ENCODE assay signal across 8 cellular contexts in genomic region chr1:207050428-207050767, GRCh38. TPM values are rescaled to one million over a fixed set of nuclear protein-coding genes. Genes with fewer than 3 reads are reported as not detected.
A peak's percentile ranks its signal among the peaks of the same experiment; 100 is the strongest.
DNase-seq lines count a peak whose midpoint lies in the region; ATAC-seq and TF ChIP-seq lines count a peak whose summit lies in the region.

No MANE protein-coding gene starts in this region.

- no peak for TF ChIP-seq EP300 in sigmoid colon (IDR thresholded peaks at IDR 0.05)

- H3K9me3 Mint-ChIP-seq in activated CD4-positive, alpha-beta memory T cell treated with anti-CD3 and anti-CD28 coated beads, Interleukin-2, amount 10 ng/mL, durations not matched to agents 7 days and 5 days, result no peaks in the 10 kb centered on the region

- intact Hi-C loops in sigmoid colon (cut with DNase I), result loop anchor here (1.0 to 5.0 kb wide), 4 partner anchors 28 to 907 kb away; partner anchors contain the start of genes CD46 and DYRK3

- no peak for ATAC-seq in HG03280 (IDR thresholded peaks at IDR 0.05; ENCODE audit: unreplicated experiment)

- POLR2A ChIA-PET in activated CD4-positive, alpha-beta memory T cell treated with anti-CD3 and anti-CD28 coated beads, Interleukin-2, amount 10 ng/mL, durations not matched to agents 7 days and 5 days (lab: Charles Lee), result interaction anchor here (0.7 to 1.3 kb wide), 5 partner anchors 10 to 271 kb away, joined by 3 to 5 read pairs (median 3); partner anchors contain the start of gene CD55

- TF ChIP-seq POLR2A in sigmoid colon (IDR thresholded peaks at IDR 0.05), result no peak

- peak; percentile 44 for DNase-seq in NCI-H2171 treated with DMSO at 0.1 percent for 48 hours (lab: John Stamatoyannopoulos, UW)
- no peak for DNase-seq in NCI-H2171 (lab: John Stamatoyannopoulos, UW)
- DNase-seq in activated CD4-positive, alpha-beta memory T cell treated with anti-CD3 and anti-CD28 coated beads, Interleukin-2, amount 10 ng/mL, durations not matched to agents 7 days and 5 days, result no peak
- DNase-seq in foreskin fibroblast, result no peak
- no peak for DNase-seq in sigmoid colon
- no peak for DNase-seq in NCI-H446 treated with DMSO at 0.1 percent for 48 hours (lab: John Stamatoyannopoulos, UW)
- no peak for DNase-seq in NCI-H1417 treated with DMSO at 0.1 percent for 48 hours (lab: John Stamatoyannopoulos, UW)

- peak overlapping the region; percentile 92 to 98 for H3K4me3 ChIP-seq in foreskin fibroblast (ENCODE audit: low read depth in 1 of 2, low read length in 2 of 2)
- peak overlapping the region; percentile 76 to 92 (median 90) for H3K4me3 ChIP-seq in sigmoid colon

- H3K4me3 Mint-ChIP-seq in activated CD4-positive, alpha-beta memory T cell treated with anti-CD3 and anti-CD28 coated beads, Interleukin-2, amount 10 ng/mL, durations not matched to agents 7 days and 5 days, result peak overlapping the region; percentile 98

- H3K27ac ChIP-seq in sigmoid colon, result peak overlapping the region; percentile 86 to 95 (median 90)

- H3K27me3 ChIP-seq in sigmoid colon, result no peaks in the 10 kb centered on the region

- peaks cover 42% of the 10 kb centered on the region for H3K36me3 Mint-ChIP-seq in activated CD4-positive, alpha-beta memory T cell treated with anti-CD3 and anti-CD28 coated beads, Interleukin-2, amount 10 ng/mL, durations not matched to agents 7 days and 5 days (ENCODE audit: low read depth)

- H3K4me1 Mint-ChIP-seq in activated CD4-positive, alpha-beta memory T cell treated with anti-CD3 and anti-CD28 coated beads, Interleukin-2, amount 10 ng/mL, durations not matched to agents 7 days and 5 days, result peaks cover 69% of the 10 kb centered on the region

- no peaks in the 10 kb centered on the region for H3K9me3 ChIP-seq in sigmoid colon

- TF ChIP-seq CTCF in foreskin fibroblast (IDR thresholded peaks at IDR 0.05; ENCODE audit: low read depth, low read length) (no peak), sigmoid colon (IDR thresholded peaks at IDR 0.05) (peak in 1 of 4 experiments; percentile 5)

- CTCF ChIA-PET in activated CD4-positive, alpha-beta memory T cell treated with anti-CD3 and anti-CD28 coated beads, Interleukin-2, amount 10 ng/mL, durations not matched to agents 7 days and 5 days (lab: Charles Lee), result interaction anchor here (0.5 to 2.6 kb wide), 19 partner anchors 10 to 415 kb away, joined by 3 to 23 read pairs (median 4); partner anchors contain the start of genes C1orf116, CD55, DYRK3 and FCMR

- peak overlapping the region; percentile 80 for H3K27ac Mint-ChIP-seq in activated CD4-positive, alpha-beta memory T cell treated with anti-CD3 and anti-CD28 coated beads, Interleukin-2, amount 10 ng/mL, durations not matched to agents 7 days and 5 days

- peaks cover 0 to 58% (median 52%) of the 10 kb centered on the region in 4 donors for H3K4me1 ChIP-seq in sigmoid colon

- 1% methylated on average over 11 of the region's 11 CpGs for WGBS in sigmoid colon, 2 donors

- H3K36me3 ChIP-seq in sigmoid colon, result peaks cover 7 to 28% (median 9%) of the 10 kb centered on the region in 4 donors

- H3K27me3 Mint-ChIP-seq in activated CD4-positive, alpha-beta memory T cell treated with anti-CD3 and anti-CD28 coated beads, Interleukin-2, amount 10 ng/mL, durations not matched to agents 7 days and 5 days, result peaks cover 12% of the 10 kb centered on the region

RNA-seq across cellular contexts. Expression of gene YOD1, which starts 0.6 kb away (rescaled TPM):
- total RNA-seq in activated CD4-positive, alpha-beta memory T cell treated with anti-CD3 and anti-CD28 coated beads, Interleukin-2, amount 10 ng/mL, durations not matched to agents 7 days and 5 days, result 1 to 10 TPM; 9.1 to 9.4 TPM
- 1 to 10 TPM; 5.2 to 7.8 (median 7.3) TPM for total RNA-seq in sigmoid colon
- 1 to 10 TPM; 1.2 to 3.2 (median 2.5) TPM for polyA plus RNA-seq in sigmoid colon

RNA-seq across cellular contexts. Expression of gene PFKFB2, which starts 2.7 kb away (rescaled TPM):
- 1 to 10 TPM; 1.5 to 1.7 TPM for total RNA-seq in activated CD4-positive, alpha-beta memory T cell treated with anti-CD3 and anti-CD28 coated beads, Interleukin-2, amount 10 ng/mL, durations not matched to agents 7 days and 5 days
- total RNA-seq in sigmoid colon, result 1 to 10 TPM; 5.0 to 7.8 (median 5.5) TPM
- polyA plus RNA-seq in sigmoid colon, result 10 to 100 TPM; 15.6 to 24.9 (median 18.7) TPM

RNA-seq across cellular contexts. Expression of gene C1orf116, which starts 17.8 kb away (rescaled TPM):
- total RNA-seq in activated CD4-positive, alpha-beta memory T cell treated with anti-CD3 and anti-CD28 coated beads, Interleukin-2, amount 10 ng/mL, durations not matched to agents 7 days and 5 days, result under 1 TPM in 1 of 2 experiments, not detected in 1; 0.08 TPM
- under 1 TPM in 3 of 4 donors, not detected in 1; 0.14 to 0.36 (median 0.28) TPM for total RNA-seq in sigmoid colon
- 10 to 100 TPM in 1 of 3 donors, 1 to 10 TPM in 2; 7.8 to 22.4 (median 8.9) TPM for polyA plus RNA-seq in sigmoid colon

RNA-seq across cellular contexts. Expression of gene C4BPB, which starts 38.3 kb away (rescaled TPM):
- total RNA-seq in activated CD4-positive, alpha-beta memory T cell treated with anti-CD3 and anti-CD28 coated beads, Interleukin-2, amount 10 ng/mL, durations not matched to agents 7 days and 5 days, result 1 to 10 TPM in 1 of 2 experiments, under 1 TPM in 1; 0.43 to 1.2 TPM
- 1 to 10 TPM in 1 of 4 donors, under 1 TPM in 2, not detected in 1; 0.71 to 2.2 (median 0.82) TPM for total RNA-seq in sigmoid colon
- polyA plus RNA-seq in sigmoid colon, result 10 to 100 TPM in 1 of 3 donors, 1 to 10 TPM in 2; 6.0 to 33.7 (median 6.2) TPM

RNA-seq across cellular contexts. Expression of gene C4BPA, which starts 53.6 kb away (rescaled TPM):
- not detected for total RNA-seq in activated CD4-positive, alpha-beta memory T cell treated with anti-CD3 and anti-CD28 coated beads, Interleukin-2, amount 10 ng/mL, durations not matched to agents 7 days and 5 days
- total RNA-seq in sigmoid colon, result not detected
- polyA plus RNA-seq in sigmoid colon, result 1 to 10 TPM; 1.2 to 6.4 (median 2.5) TPM
